10 cellular contexts compared by ENCODE assay signal in the genomic region with DNA sequence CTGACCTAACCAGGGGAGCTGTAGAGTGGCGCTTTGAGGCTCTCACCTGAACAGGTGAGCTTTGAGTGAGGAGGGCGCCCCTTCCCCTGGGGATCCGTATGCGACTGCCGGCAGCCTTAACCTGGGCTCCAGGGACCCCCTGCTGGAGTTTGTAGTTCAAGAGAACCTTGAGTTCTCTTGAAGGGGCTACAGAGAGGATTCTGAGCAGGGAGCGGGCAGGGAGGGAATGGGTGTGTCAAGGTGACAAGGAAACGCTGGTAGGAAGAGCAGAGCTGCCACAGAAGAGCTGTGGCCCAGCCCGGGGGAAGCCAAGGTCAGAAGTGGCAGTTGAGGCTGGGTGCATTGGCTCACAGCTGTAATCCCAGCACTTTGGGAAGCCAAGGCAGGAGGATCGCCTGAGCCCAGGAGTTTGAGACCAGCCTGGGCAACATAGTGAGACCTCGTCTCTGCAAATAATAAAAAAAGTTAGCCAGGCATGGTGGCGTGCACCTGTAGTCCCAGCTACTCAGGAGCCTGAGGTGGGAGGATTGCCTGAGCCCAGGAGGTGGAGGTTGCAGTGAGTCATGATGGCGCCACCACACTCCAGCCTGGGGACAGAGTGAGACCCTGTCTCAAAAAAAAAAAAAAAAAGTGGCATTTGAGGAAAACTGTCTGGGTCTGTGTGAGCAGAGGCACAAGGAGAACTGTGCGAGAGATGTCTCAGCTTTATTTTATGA. TPM values are rescaled to one million over a fixed set of nuclear protein-coding genes. Genes with fewer than 3 reads are reported as not detected.
DNase-seq lines count a peak whose midpoint lies in the region; ATAC-seq and TF ChIP-seq lines count a peak whose summit lies in the region.
"Had no signal": no experiment of that assay in that cellular context is flagged by ENCODE, and none has a peak within 500 bp of the region (broad histone marks: within the 10 kb centered on the region; RNA-seq: fewer than 3 reads in every experiment).

No MANE protein-coding gene starts in this region.

- peak overlapping the region; percentile 68 to 92 (median 82) for H3K4me3 ChIP-seq in spleen

- POLR2A ChIA-PET in activated CD8-positive, alpha-beta T cell treated with anti-CD3 and anti-CD28 coated beads, Interleukin-2, amount 10 ng/mL, durations not matched to agents 7 days and 5 days (lab: Charles Lee) = interaction anchor here (0.6 to 0.8 kb wide), 3 partner anchors 9 to 55 kb away, joined by 3 to 4 read pairs (median 3); a partner anchor contains a TSS

- peak overlapping the region; percentile 72 for H3K4me3 Mint-ChIP-seq in activated CD8-positive, alpha-beta T cell treated with anti-CD3 and anti-CD28 coated beads, Interleukin-2, amount 10 ng/mL, durations not matched to agents 7 days and 5 days

- intact Hi-C loops in spleen (cut with DNase I; ENCODE audit: low total_unique reads) = no loop called here

- no peak for ATAC-seq in activated CD8-positive, alpha-beta T cell treated with anti-CD3 and anti-CD28 coated beads, Interleukin-2, amount 10 ng/mL, durations not matched to agents 7 days and 5 days

- CTCF ChIA-PET in activated CD8-positive, alpha-beta T cell treated with anti-CD3 and anti-CD28 coated beads, Interleukin-2, amount 10 ng/mL, durations not matched to agents 7 days and 5 days (lab: Charles Lee) = interaction anchor here (1.2 to 2.6 kb wide), 4 partner anchors 9 to 75 kb away, joined by 3 to 8 read pairs (median 5); a partner anchor contains a TSS

- DNase-seq in NCI-H510A treated with DMSO at 0.1 percent for 48 hours (lab: John Stamatoyannopoulos, UW) (peak; percentile 33), NCI-H510A (lab: John Stamatoyannopoulos, UW) (no peak), iPS-NIHi11 (ENCODE audit: low spot score) (peak; percentile 32), spleen (peak; percentile 75), GF-D8 (lab: John Stamatoyannopoulos, UW) (no peak), RKO (ENCODE audit: low spot score) (no peak), iPS-NIHi7 (ENCODE audit: extremely low spot score) (no peak)
- DNase-seq in activated CD8-positive, alpha-beta T cell treated with anti-CD3 and anti-CD28 coated beads, Interleukin-2, amount 10 ng/mL, durations not matched to agents 7 days and 5 days = no peak
- DNase-seq: central memory CD4-positive, alpha-beta T cell had no signal

- H3K4me1 ChIP-seq in spleen = peaks cover 7 to 56% (median 37%) of the 10 kb centered on the region in 6 donors

- peaks cover 0 to 29% (median 8%) of the 10 kb centered on the region in 6 donors for H3K36me3 ChIP-seq in spleen
- H3K36me3 ChIP-seq: neutrophil had no signal

- WGBS in spleen, 5 donors = 44 to 58% (median 57%) methylated on average over 13 of the region's 13 CpGs

- TF ChIP-seq POLR2A in spleen (IDR thresholded peaks at IDR 0.05) = no peak

- peaks cover 0 to 15% (median 0%) of the 10 kb centered on the region in 7 donors for H3K27me3 ChIP-seq in spleen (replicated peaks in 1 of 7)

- H3K27ac ChIP-seq in spleen = peak overlapping the region in 6 of 8 donors; percentile 51 to 92 (median 84)
- H3K27ac ChIP-seq: neutrophil had no signal

- H3K36me3 Mint-ChIP-seq in activated CD8-positive, alpha-beta T cell treated with anti-CD3 and anti-CD28 coated beads, Interleukin-2, amount 10 ng/mL, durations not matched to agents 7 days and 5 days (ENCODE audit: low read depth) = peaks cover 19% of the 10 kb centered on the region

- no peaks in the 10 kb centered on the region for H3K9me3 Mint-ChIP-seq in activated CD8-positive, alpha-beta T cell treated with anti-CD3 and anti-CD28 coated beads, Interleukin-2, amount 10 ng/mL, durations not matched to agents 7 days and 5 days (ENCODE audit: insufficient read depth)

- H3K27ac Mint-ChIP-seq in activated CD8-positive, alpha-beta T cell treated with anti-CD3 and anti-CD28 coated beads, Interleukin-2, amount 10 ng/mL, durations not matched to agents 7 days and 5 days = no peak overlapping the region

- peaks cover 7% of the 10 kb centered on the region for H3K27me3 Mint-ChIP-seq in activated CD8-positive, alpha-beta T cell treated with anti-CD3 and anti-CD28 coated beads, Interleukin-2, amount 10 ng/mL, durations not matched to agents 7 days and 5 days (ENCODE audit: low read depth)

- peaks cover 19% of the 10 kb centered on the region for H3K4me1 Mint-ChIP-seq in activated CD8-positive, alpha-beta T cell treated with anti-CD3 and anti-CD28 coated beads, Interleukin-2, amount 10 ng/mL, durations not matched to agents 7 days and 5 days (ENCODE audit: low read depth)

- TF ChIP-seq CTCF in spleen (IDR thresholded peaks at IDR 0.05 in 8 of 11, conservative IDR thresholded peaks at IDR 0.05 in 3 of 11) = no peak

- H3K9me3 ChIP-seq in spleen = no peaks in the 10 kb centered on the region
- H3K9me3 ChIP-seq: neutrophil had no signal

RNA-seq across cellular contexts. Expression of a gene that starts 1.2 kb away (rescaled TPM):
- total RNA-seq in activated CD8-positive, alpha-beta T cell treated with anti-CD3 and anti-CD28 coated beads, Interleukin-2, amount 10 ng/mL, durations not matched to agents 7 days and 5 days = 10 to 100 TPM; 19.3 to 19.8 TPM
- 10 to 100 TPM; 44.0 to 97.8 (median 75.1) TPM for total RNA-seq in spleen
- polyA plus RNA-seq in spleen = 100 to 1,000 TPM in 1 of 3 donors, 10 to 100 TPM in 2; 28.6 to 153 (median 92.6) TPM

RNA-seq across cellular contexts. Expression of a gene that starts 10.4 kb away (rescaled TPM):
- total RNA-seq in activated CD8-positive, alpha-beta T cell treated with anti-CD3 and anti-CD28 coated beads, Interleukin-2, amount 10 ng/mL, durations not matched to agents 7 days and 5 days = 10 to 100 TPM; 76.6 to 77.8 TPM
- 10 to 100 TPM; 31.0 to 58.1 (median 35.4) TPM for total RNA-seq in spleen
- 10 to 100 TPM; 40.8 to 87.8 (median 68.9) TPM for polyA plus RNA-seq in spleen

RNA-seq across cellular contexts. Expression of a gene that starts 11.4 kb away (rescaled TPM):
- total RNA-seq in activated CD8-positive, alpha-beta T cell treated with anti-CD3 and anti-CD28 coated beads, Interleukin-2, amount 10 ng/mL, durations not matched to agents 7 days and 5 days = under 1 TPM; 0.68 to 0.97 TPM
- 100 to 1,000 TPM in 3 of 7 donors, 10 to 100 TPM in 4; 33.5 to 135 (median 51.1) TPM for total RNA-seq in spleen
- 10 to 100 TPM in 1 of 3 donors, 1 to 10 TPM in 2; 4.7 to 27.8 (median 6.2) TPM for polyA plus RNA-seq in spleen

Comparison
In these comparisons a context has a peak if more than half of its experiments do, and no peak if none do; other contexts are left out.
1. DNase-seq: peak in NCI-H510A treated with DMSO at 0.1 percent for 48 hours (single experiment), iPS-NIHi11 (single experiment) and spleen (single experiment); none in NCI-H510A (single experiment), activated CD8-positive, alpha-beta T cell treated with anti-CD3 and anti-CD28 coated beads, Interleukin-2, amount 10 ng/mL, durations not matched to agents 7 days and 5 days (single experiment), GF-D8 (single experiment), RKO (single experiment) and iPS-NIHi7 (single experiment).
2. RNA of a gene that starts 11.4 kb away (total RNA-seq): 33.5 to 135 TPM in spleen; 0.68 to 0.97 TPM in activated CD8-positive, alpha-beta T cell treated with anti-CD3 and anti-CD28 coated beads, Interleukin-2, amount 10 ng/mL, durations not matched to agents 7 days and 5 days; every median in the first group is over 10 times any median in the second.